9 cellular contexts compared by ENCODE assay signal in genomic region chr2:17470855-17471641, GRCh38. TPM values are rescaled to one million over a fixed set of nuclear protein-coding genes. Genes with fewer than 3 reads are reported as not detected.
A peak's percentile ranks its signal among the peaks of the same experiment; 100 is the strongest.
DNase-seq lines count a peak whose midpoint lies in the region; ATAC-seq, FAIRE-seq and TF ChIP-seq lines count a peak whose summit lies in the region.
"Had no signal": no experiment of that assay in that cellular context is flagged by ENCODE, and none has a peak within 500 bp of the region (broad histone marks: within the 10 kb centered on the region; RNA-seq: fewer than 3 reads in every experiment).

No MANE protein-coding gene starts in this region.

- 72 to 78% methylated on average over 6 of the region's 6 CpGs for WGBS in lower leg skin, 2 donors

- POLR2A ChIA-PET in activated CD8-positive, alpha-beta T cell treated with anti-CD3 and anti-CD28 coated beads for 36 hours (lab: Charles Lee): no interaction called here
- POLR2A ChIA-PET in activated CD8-positive, alpha-beta T cell treated with anti-CD3 and anti-CD28 coated beads, Interleukin-2, amount 10 ng/mL, durations not matched to agents 7 days and 5 days (lab: Charles Lee): no interaction called here

- FAIRE-seq in urothelium cell line (lab: Jason Lieb, UNC): peak; percentile 69

- H3K4me3 Mint-ChIP-seq in activated CD8-positive, alpha-beta T cell treated with anti-CD3 and anti-CD28 coated beads for 36 hours: no peak overlapping the region
- H3K4me3 Mint-ChIP-seq in activated CD8-positive, alpha-beta T cell treated with anti-CD3 and anti-CD28 coated beads, Interleukin-2, amount 10 ng/mL, durations not matched to agents 7 days and 5 days: no peak overlapping the region
- H3K4me3 Mint-ChIP-seq in activated T-cell treated with anti-CD3 and anti-CD28 coated beads, Interleukin-2, amount 50 U/mL, for 24 hours: no peak overlapping the region

- intact Hi-C loops in activated CD8-positive, alpha-beta T cell treated with anti-CD3 and anti-CD28 coated beads for 36 hours (cut with micrococcal nuclease): no loop called here
- intact Hi-C loops in lower leg skin (cut with DNase I; ENCODE audit: low total_unique reads): no loop called here

- no peak for ATAC-seq in activated CD8-positive, alpha-beta T cell treated with anti-CD3 and anti-CD28 coated beads for 36 hours
- no peak for ATAC-seq in activated CD8-positive, alpha-beta T cell treated with anti-CD3 and anti-CD28 coated beads, Interleukin-2, amount 10 ng/mL, durations not matched to agents 7 days and 5 days
- peak; percentile 59 for ATAC-seq in esophagus mucosa

- H3K27me3 Mint-ChIP-seq in activated CD8-positive, alpha-beta T cell treated with anti-CD3 and anti-CD28 coated beads for 36 hours: no peaks in the 10 kb centered on the region
- H3K27me3 Mint-ChIP-seq in activated CD8-positive, alpha-beta T cell treated with anti-CD3 and anti-CD28 coated beads, Interleukin-2, amount 10 ng/mL, durations not matched to agents 7 days and 5 days (ENCODE audit: low read depth): no peaks in the 10 kb centered on the region
- H3K27me3 Mint-ChIP-seq in activated T-cell treated with anti-CD3 and anti-CD28 coated beads, Interleukin-2, amount 50 U/mL, for 24 hours: no peaks in the 10 kb centered on the region

- no peak overlapping the region for H3K4me3 ChIP-seq in lower leg skin (ENCODE audit: low read depth, poor library complexity, severe bottlenecking)

- TF ChIP-seq POLR2A in lower leg skin (IDR thresholded peaks at IDR 0.05): no peak

- H3K27ac Mint-ChIP-seq in activated CD8-positive, alpha-beta T cell treated with anti-CD3 and anti-CD28 coated beads for 36 hours: no peak overlapping the region
- no peak overlapping the region for H3K27ac Mint-ChIP-seq in activated CD8-positive, alpha-beta T cell treated with anti-CD3 and anti-CD28 coated beads, Interleukin-2, amount 10 ng/mL, durations not matched to agents 7 days and 5 days
- H3K27ac Mint-ChIP-seq in activated T-cell treated with anti-CD3 and anti-CD28 coated beads, Interleukin-2, amount 50 U/mL, for 24 hours: no peak overlapping the region

- H3K4me1 Mint-ChIP-seq in activated CD8-positive, alpha-beta T cell treated with anti-CD3 and anti-CD28 coated beads for 36 hours (ENCODE audit: low read depth): no peaks in the 10 kb centered on the region
- H3K4me1 Mint-ChIP-seq in activated CD8-positive, alpha-beta T cell treated with anti-CD3 and anti-CD28 coated beads, Interleukin-2, amount 10 ng/mL, durations not matched to agents 7 days and 5 days (ENCODE audit: low read depth): no peaks in the 10 kb centered on the region
- no peaks in the 10 kb centered on the region for H3K4me1 Mint-ChIP-seq in activated T-cell treated with anti-CD3 and anti-CD28 coated beads, Interleukin-2, amount 50 U/mL, for 24 hours (ENCODE audit: low read depth)

- CTCF ChIA-PET in activated CD8-positive, alpha-beta T cell treated with anti-CD3 and anti-CD28 coated beads for 36 hours (lab: Charles Lee): interaction anchor here (2.4 kb wide), 1 partner anchor 200 kb away, joined by 7 read pairs; no protein-coding TSS in a partner anchor
- CTCF ChIA-PET in activated CD8-positive, alpha-beta T cell treated with anti-CD3 and anti-CD28 coated beads, Interleukin-2, amount 10 ng/mL, durations not matched to agents 7 days and 5 days (lab: Charles Lee): interaction anchor here (1.2 to 2.2 kb wide), 2 partner anchors 200 to 679 kb away, joined by 3 to 6 read pairs; no protein-coding TSS in a partner anchor

- peaks cover 12% of the 10 kb centered on the region for H3K9me3 Mint-ChIP-seq in activated CD8-positive, alpha-beta T cell treated with anti-CD3 and anti-CD28 coated beads for 36 hours
- peaks cover 9% of the 10 kb centered on the region for H3K9me3 Mint-ChIP-seq in activated CD8-positive, alpha-beta T cell treated with anti-CD3 and anti-CD28 coated beads, Interleukin-2, amount 10 ng/mL, durations not matched to agents 7 days and 5 days (ENCODE audit: insufficient read depth)
- peaks cover 23% of the 10 kb centered on the region for H3K9me3 Mint-ChIP-seq in activated T-cell treated with anti-CD3 and anti-CD28 coated beads, Interleukin-2, amount 50 U/mL, for 24 hours

- TF ChIP-seq CTCF in activated CD8-positive, alpha-beta T cell treated with anti-CD3 and anti-CD28 coated beads for 36 hours (IDR thresholded peaks at IDR 0.05): no peak
- no peak for TF ChIP-seq CTCF in lower leg skin (IDR thresholded peaks at IDR 0.05)

- H3K36me3 Mint-ChIP-seq in activated CD8-positive, alpha-beta T cell treated with anti-CD3 and anti-CD28 coated beads for 36 hours (ENCODE audit: low read depth): peaks cover 4% of the 10 kb centered on the region
- no peaks in the 10 kb centered on the region for H3K36me3 Mint-ChIP-seq in activated CD8-positive, alpha-beta T cell treated with anti-CD3 and anti-CD28 coated beads, Interleukin-2, amount 10 ng/mL, durations not matched to agents 7 days and 5 days (ENCODE audit: low read depth)
- H3K36me3 Mint-ChIP-seq in activated T-cell treated with anti-CD3 and anti-CD28 coated beads, Interleukin-2, amount 50 U/mL, for 24 hours (ENCODE audit: low read depth): no peaks in the 10 kb centered on the region

- peak; percentile 1 for DNase-seq in activated CD8-positive, alpha-beta T cell treated with anti-CD3 and anti-CD28 coated beads for 36 hours
- DNase-seq in activated CD8-positive, alpha-beta T cell treated with anti-CD3 and anti-CD28 coated beads, Interleukin-2, amount 10 ng/mL, durations not matched to agents 7 days and 5 days: no peak
- DNase-seq in NCI-H748 treated with DMSO at 0.1 percent for 48 hours (lab: John Stamatoyannopoulos, UW) (peak; percentile 19), urothelium cell line (ENCODE audit: low spot score) (peak; percentile 40), lower leg skin (ENCODE audit: low spot score in 2 of 2) (no peak), NCI-H510A treated with DMSO at 0.1 percent for 48 hours (lab: John Stamatoyannopoulos, UW) (no peak)
- DNase-seq in activated T-cell treated with anti-CD3 and anti-CD28 coated beads, Interleukin-2, amount 50 U/mL, for 24 hours: no peak
- DNase-seq: aorta had no signal

RNA-seq across cellular contexts. Expression of gene RAD51AP2, which starts 47.2 kb away (rescaled TPM):
- total RNA-seq in activated CD8-positive, alpha-beta T cell treated with anti-CD3 and anti-CD28 coated beads for 36 hours: not detected
- total RNA-seq in activated CD8-positive, alpha-beta T cell treated with anti-CD3 and anti-CD28 coated beads, Interleukin-2, amount 10 ng/mL, durations not matched to agents 7 days and 5 days: not detected
- total RNA-seq in esophagus mucosa (0.16 TPM), lower leg skin (under 1 TPM in 3 of 4 donors, not detected in 1; 0.15 to 0.30 (median 0.23) TPM)
- total RNA-seq: aorta had no signal

Comparison
In these comparisons a context has a peak if more than half of its experiments do, and no peak if none do; other contexts are left out.
1. DNase-seq: peak in activated CD8-positive, alpha-beta T cell treated with anti-CD3 and anti-CD28 coated beads for 36 hours (single experiment), NCI-H748 treated with DMSO at 0.1 percent for 48 hours (single experiment) and urothelium cell line (single experiment); none in activated CD8-positive, alpha-beta T cell treated with anti-CD3 and anti-CD28 coated beads, Interleukin-2, amount 10 ng/mL, durations not matched to agents 7 days and 5 days (single experiment), activated T-cell treated with anti-CD3 and anti-CD28 coated beads, Interleukin-2, amount 50 U/mL, for 24 hours (single experiment), lower leg skin (0 of 2) and NCI-H510A treated with DMSO at 0.1 percent for 48 hours (single experiment).